Comparison of ENCODE assay signal across 16 cellular contexts in genomic region chr3:183213415-183213814, GRCh38. TPM values are rescaled to one million over a fixed set of nuclear protein-coding genes. Genes with fewer than 3 reads are reported as not detected.
DNase-seq lines count a peak whose midpoint lies in the region; TF ChIP-seq lines count a peak whose summit lies in the region.
"Had no signal": no experiment of that assay in that cellular context is flagged by ENCODE, and none has a peak within 500 bp of the region (broad histone marks: within the 10 kb centered on the region; RNA-seq: fewer than 3 reads in every experiment).

No MANE protein-coding gene starts in this region.

- H3K27ac Mint-ChIP-seq in dendritic cell treated with granulocyte-macrophage colony-stimulating factor and Interleukin-4, amounts not matched to agents 40 ng/mL and 50 ng/mL, for 4 days: peak overlapping the region; percentile 93

- peak; percentile 16 for DNase-seq in NCI-H2171 treated with DMSO at 0.1 percent for 48 hours (lab: John Stamatoyannopoulos, UW)
- no peak for DNase-seq in NCI-H2171 (lab: John Stamatoyannopoulos, UW)
- no peak for DNase-seq in prostate gland (ENCODE audit: low spot score)
- no peak for DNase-seq in HCEC 1CT
- DNase-seq: 8988T, ACHN, BE2C, Calu3, DMS79 treated with DMSO at 0.1 percent for 48 hours, NCI-H2029 treated with DMSO at 0.1 percent for 48 hours, NCI-H226, NCI-H510A had no signal

- H3K4me1 ChIP-seq in DOHH2 (ENCODE audit: control insufficient read depth, low read length) (peaks cover 39% of the 10 kb centered on the region), subcutaneous abdominal adipose tissue (ENCODE audit: control insufficient read depth in 5 of 5, insufficient read depth in 5 of 5, low read length in 5 of 5) (peaks cover 0 to 28% (median 14%) of the 10 kb centered on the region in 5 donors), prostate gland (replicated peaks) (no peaks in the 10 kb centered on the region)
- H3K4me1 ChIP-seq: BE2C had no signal

- H3K27me3 ChIP-seq in DOHH2 (ENCODE audit: control insufficient read depth, low read length) (peaks cover 8% of the 10 kb centered on the region; the same call in 1 of the 2 replicates), subcutaneous abdominal adipose tissue (ENCODE audit: control insufficient read depth in 5 of 5, insufficient read depth in 4 of 5, low read length in 5 of 5) (peaks cover 0 to 3% (median 0%) of the 10 kb centered on the region in 5 donors), prostate gland (replicated peaks; ENCODE audit: insufficient read depth) (no peaks in the 10 kb centered on the region)
- H3K27me3 ChIP-seq: BE2C had no signal

- no peak for TF ChIP-seq POLR2A in prostate gland (IDR thresholded peaks at IDR 0.05)

- H3K9me3 ChIP-seq in DOHH2 (ENCODE audit: control insufficient read depth, insufficient read depth, low read length) (no peaks in the 10 kb centered on the region), subcutaneous abdominal adipose tissue (ENCODE audit: control insufficient read depth in 5 of 5, low read length in 5 of 5) (no peaks in the 10 kb centered on the region), prostate gland (no peaks in the 10 kb centered on the region)
- H3K9me3 ChIP-seq: BE2C had no signal

- TF ChIP-seq CTCF in DOHH2 (IDR thresholded peaks at IDR 0.05; ENCODE audit: low read depth, low read length, poor library complexity, severe bottlenecking): no peak
- no peak for TF ChIP-seq CTCF in prostate gland (IDR thresholded peaks at IDR 0.05)

- H3K36me3 Mint-ChIP-seq in dendritic cell treated with granulocyte-macrophage colony-stimulating factor and Interleukin-4, amounts not matched to agents 40 ng/mL and 50 ng/mL, for 4 days (ENCODE audit: low read depth): no peaks in the 10 kb centered on the region

- peaks cover 67% of the 10 kb centered on the region for H3K4me1 Mint-ChIP-seq in dendritic cell treated with granulocyte-macrophage colony-stimulating factor and Interleukin-4, amounts not matched to agents 40 ng/mL and 50 ng/mL, for 4 days (ENCODE audit: low read depth)

- no peaks in the 10 kb centered on the region for H3K9me2 ChIP-seq in DOHH2 (replicated peaks; ENCODE audit: control insufficient read depth, low read length)

- H3K79me2 ChIP-seq in DOHH2 (ENCODE audit: control insufficient read depth, low read length): no peaks in the 10 kb centered on the region

- intact Hi-C loops in dendritic cell treated with granulocyte-macrophage colony-stimulating factor and Interleukin-4, amounts not matched to agents 40 ng/mL and 50 ng/mL, for 4 days (cut with micrococcal nuclease): no loop called here
- intact Hi-C loops in prostate gland (cut with DNase I): no loop called here

- H3K4me3 Mint-ChIP-seq in dendritic cell treated with granulocyte-macrophage colony-stimulating factor and Interleukin-4, amounts not matched to agents 40 ng/mL and 50 ng/mL, for 4 days: no peak overlapping the region

- H3F3A ChIP-seq in DOHH2 (ENCODE audit: control insufficient read depth, insufficient read depth): no peaks in the 10 kb centered on the region

- peak overlapping the region; percentile 9; the same call in 1 of the 2 replicates for H3K4me2 ChIP-seq in DOHH2 (ENCODE audit: low read length)

- no peaks in the 10 kb centered on the region for H4K20me1 ChIP-seq in DOHH2 (ENCODE audit: control insufficient read depth, insufficient read depth, low read depth, low read length)

- peak overlapping the region in 1 of 5 donors; percentile 46 for H3K9ac ChIP-seq in subcutaneous abdominal adipose tissue (ENCODE audit: low read length in 5 of 5)

- no peaks in the 10 kb centered on the region for H3K9me3 Mint-ChIP-seq in dendritic cell treated with granulocyte-macrophage colony-stimulating factor and Interleukin-4, amounts not matched to agents 40 ng/mL and 50 ng/mL, for 4 days

- H3K36me3 ChIP-seq in DOHH2 (ENCODE audit: control insufficient read depth, low read length) (no peaks in the 10 kb centered on the region), subcutaneous abdominal adipose tissue (ENCODE audit: control insufficient read depth in 5 of 5, insufficient read depth in 5 of 5, low read length in 5 of 5) (no peaks in the 10 kb centered on the region), prostate gland (no peaks in the 10 kb centered on the region)
- H3K36me3 ChIP-seq: BE2C had no signal

- no peak overlapping the region for H3K27ac ChIP-seq in DOHH2 (ENCODE audit: low read depth, low read length)
- H3K27ac ChIP-seq in subcutaneous abdominal adipose tissue (ENCODE audit: low read depth, low read length): peak overlapping the region; percentile 21
- no peak overlapping the region for H3K27ac ChIP-seq in prostate gland

- no peaks in the 10 kb centered on the region for H3K27me3 Mint-ChIP-seq in dendritic cell treated with granulocyte-macrophage colony-stimulating factor and Interleukin-4, amounts not matched to agents 40 ng/mL and 50 ng/mL, for 4 days

- H3K4me3 ChIP-seq in DOHH2 (ENCODE audit: low read length) (no peak overlapping the region), subcutaneous abdominal adipose tissue (ENCODE audit: low read depth in 1 of 5, low read length in 5 of 5) (no peak overlapping the region), prostate gland (no peak overlapping the region)

RNA-seq across cellular contexts. Expression of gene B3GNT5, which starts 39.6 kb away (rescaled TPM):
- total RNA-seq in prostate gland: 1 to 10 TPM; 5.9 to 7.2 TPM

RNA-seq across cellular contexts. Expression of gene LAMP3, which starts 50.9 kb away (rescaled TPM):
- 1 to 10 TPM; 1.3 to 3.7 TPM for total RNA-seq in prostate gland
- total RNA-seq: HT-29 had no signal
